Comparison of ENCODE assay signal across 8 cellular contexts in the genomic region with DNA sequence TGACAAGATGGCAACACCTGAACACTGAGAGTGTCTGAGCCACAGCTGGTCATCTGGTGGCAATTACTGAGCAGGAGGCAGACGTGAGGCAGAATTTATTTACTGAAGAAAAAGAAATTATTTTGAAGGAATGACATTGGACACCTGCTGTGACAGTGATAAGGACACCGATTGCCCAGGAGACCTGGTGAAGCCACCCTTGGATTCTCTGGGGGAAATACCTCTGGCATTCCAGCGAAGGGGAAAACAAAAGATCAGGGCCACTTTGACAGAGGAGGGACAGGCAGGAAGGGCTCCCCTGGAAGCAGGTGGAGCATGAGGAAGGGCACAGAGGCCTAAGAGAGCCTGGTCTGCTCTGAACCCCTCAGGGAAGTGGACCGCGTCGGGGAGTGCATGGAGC.
"Had no signal": no experiment of that assay in that cellular context is flagged by ENCODE, and none has a peak within 500 bp of the region (broad histone marks: within the 10 kb centered on the region; RNA-seq: fewer than 3 reads in every experiment).

No MANE protein-coding gene starts in this region.

- H3K27ac ChIP-seq: coronary artery, esophagus squamous epithelium, hepatocyte, ovary, transverse colon, vagina had no signal

- H3K4me1 ChIP-seq: transverse colon, vagina had no signal

- H3K4me2 ChIP-seq: hepatocyte had no signal

- H3K36me3 ChIP-seq: ovary, transverse colon, vagina had no signal

- H3K9me3 ChIP-seq: esophagus squamous epithelium, ovary, transverse colon, vagina had no signal

- H2AFZ ChIP-seq: hepatocyte had no signal

- H3K4me3 ChIP-seq: coronary artery, esophagus squamous epithelium, hepatocyte, ovary, transverse colon, vagina had no signal

- H3K79me2 ChIP-seq: hepatocyte had no signal

- DNase-seq: esophagus squamous epithelium, kidney glomerular epithelial cell, ovary, T1000 had no signal

- H3K27me3 ChIP-seq: esophagus squamous epithelium, hepatocyte, ovary, transverse colon, vagina had no signal
